1 cellular context compared by ENCODE assay signal in genomic region chr17:19979917-19980770, GRCh38.
TF ChIP-seq lines count a peak whose summit lies in the region.

No MANE protein-coding gene starts in this region.

TF ChIP-seq in IMR-90, 13 proteins besides CTCF, POLR2A, EP300 and RAD21:
- TF ChIP-seq ELK1 (IDR thresholded peaks at IDR 0.05; ENCODE audit: borderline replicate concordance, low read depth, low read length) (no peak), CEBPB (IDR thresholded peaks at IDR 0.05; ENCODE audit: low read depth, low read length) (no peak), RCOR1 (IDR thresholded peaks at IDR 0.05; ENCODE audit: insufficient replicate concordance, low read length) (no peak), MAFK (IDR thresholded peaks at IDR 0.05; ENCODE audit: low read depth, low read length) (no peak), MXI1 (IDR thresholded peaks at IDR 0.05; ENCODE audit: borderline replicate concordance, low read depth, low read length) (no peak), USF2 (IDR thresholded peaks at IDR 0.05; ENCODE audit: low read depth, low read length) (no peak), SMC3 (IDR thresholded peaks at IDR 0.05; ENCODE audit: low read depth, low read length) (no peak), CHD1 (IDR thresholded peaks at IDR 0.05; ENCODE audit: low read depth, low read length) (no peak), MAZ (IDR thresholded peaks at IDR 0.05; ENCODE audit: borderline replicate concordance, low read depth, low read length) (no peak), NFE2L2 (IDR thresholded peaks at IDR 0.05; ENCODE audit: low read depth, low read length) (no peak)
